Comparison of ENCODE assay signal across 1 cellular context in genomic region chr10:121974535-121975294, GRCh38.
TF ChIP-seq lines count a peak whose summit lies in the region.

A gene with protein sequence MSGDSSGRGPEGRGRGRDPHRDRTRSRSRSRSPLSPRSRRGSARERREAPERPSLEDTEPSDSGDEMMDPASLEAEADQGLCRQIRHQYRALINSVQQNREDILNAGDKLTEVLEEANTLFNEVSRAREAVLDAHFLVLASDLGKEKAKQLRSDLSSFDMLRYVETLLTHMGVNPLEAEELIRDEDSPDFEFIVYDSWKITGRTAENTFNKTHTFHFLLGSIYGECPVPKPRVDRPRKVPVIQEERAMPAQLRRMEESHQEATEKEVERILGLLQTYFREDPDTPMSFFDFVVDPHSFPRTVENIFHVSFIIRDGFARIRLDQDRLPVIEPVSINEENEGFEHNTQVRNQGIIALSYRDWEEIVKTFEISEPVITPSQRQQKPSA (minus strand): TSS chr10:121975217. CDS start chr10:121975165, 52 bp downstream.

TF ChIP-seq in K562, 482 proteins besides CTCF, POLR2A, EP300 and RAD21 (continued from another document):
- TF ChIP-seq SMAD4 (CRISPR knock-in tag; conservative IDR thresholded peaks at IDR 0.05), result peak; percentile 51; the same call in 1 of the 2 replicates
- 0 out of 2 replicates have a peak, but pooled peaks have one; percentile 17 for TF ChIP-seq EP400 (IDR thresholded peaks at IDR 0.05)
